13 cellular contexts compared by ENCODE assay signal in the genomic region with DNA sequence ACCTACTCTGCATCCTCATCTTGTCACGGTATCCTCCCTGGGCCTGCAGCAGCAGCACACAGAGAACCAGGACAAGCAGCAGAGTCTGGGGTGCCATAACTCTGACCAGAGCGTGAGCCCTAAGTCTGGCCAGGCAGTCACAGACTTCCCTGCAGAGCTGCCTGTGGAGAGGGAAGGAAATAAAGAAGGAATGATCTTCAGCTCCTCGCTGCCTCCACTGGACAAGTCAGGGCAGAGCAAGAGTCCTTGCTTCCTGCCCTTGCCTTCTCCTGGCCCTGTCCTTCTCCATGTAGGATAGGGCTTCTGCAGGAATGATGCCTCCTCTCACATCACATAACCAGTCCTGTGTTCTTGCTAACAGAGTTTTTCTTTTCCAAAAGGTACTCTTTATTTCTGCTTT. TPM values are rescaled to one million over a fixed set of nuclear protein-coding genes. Genes with fewer than 3 reads are reported as not detected.
DNase-seq lines count a peak whose midpoint lies in the region; ATAC-seq and TF ChIP-seq lines count a peak whose summit lies in the region.
"Had no signal": no experiment of that assay in that cellular context is flagged by ENCODE, and none has a peak within 500 bp of the region (broad histone marks: within the 10 kb centered on the region; RNA-seq: fewer than 3 reads in every experiment).

No MANE protein-coding gene starts in this region.

- H3K9me3 ChIP-seq in MG63 (0 out of 2 replicates have a peak, but pooled peaks cover 3% of the 10 kb centered on the region), BE2C (no peaks in the 10 kb centered on the region; the same call in 1 of the 2 replicates)
- H3K9me3 ChIP-seq in CD8-positive, alpha-beta T cell (ENCODE audit: low read length) = no peaks in the 10 kb centered on the region
- H3K9me3 ChIP-seq: neutrophil had no signal

- CTCF ChIA-PET in CD8-positive, alpha-beta T cell (lab: Charles Lee) = no interaction called here

- no peak overlapping the region for H3K4me3 Mint-ChIP-seq in CD8-positive, alpha-beta T cell
- H3K4me3 Mint-ChIP-seq: stimulated activated naive B cell treated with anti-CD40 and anti-IgM and Interleukin-4, amounts not matched to agents 10 μg/mL and 1 μg/mL and 100 μg/mL, for 72 hours had no signal

- no peak for ATAC-seq in CD8-positive, alpha-beta T cell
- ATAC-seq in GM18517 (IDR thresholded peaks at IDR 0.05; ENCODE audit: unreplicated experiment) = no peak
- ATAC-seq: stimulated activated naive B cell treated with anti-CD40 and anti-IgM and Interleukin-4, amounts not matched to agents 10 μg/mL and 1 μg/mL and 100 μg/mL, for 72 hours had no signal

- no peaks in the 10 kb centered on the region for H3K9me3 Mint-ChIP-seq in CD8-positive, alpha-beta T cell

- TF ChIP-seq CTCF in fibroblast of the aortic adventitia (IDR thresholded peaks at IDR 0.05; ENCODE audit: insufficient read depth, low read length) (peak; percentile 20), retinal pigment epithelial cell (conservative IDR thresholded peaks at IDR 0.05; ENCODE audit: low read depth, low read length) (peak; percentile 5), BE2C (IDR thresholded peaks at IDR 0.05; ENCODE audit: low read depth, low read length) (no peak)
- no peak for TF ChIP-seq CTCF in CD8-positive, alpha-beta T cell (IDR thresholded peaks at IDR 0.05)

- peaks cover 24% of the 10 kb centered on the region for H3K27me3 Mint-ChIP-seq in CD8-positive, alpha-beta T cell (ENCODE audit: low read depth)

- H3K4me1 ChIP-seq in CD8-positive, alpha-beta T cell (ENCODE audit: insufficient read depth, low read length) = no peaks in the 10 kb centered on the region
- H3K4me1 ChIP-seq in BE2C = no peaks in the 10 kb centered on the region

- H3K4me1 Mint-ChIP-seq in CD8-positive, alpha-beta T cell (ENCODE audit: low read depth) = no peaks in the 10 kb centered on the region
- H3K4me1 Mint-ChIP-seq: stimulated activated naive B cell treated with anti-CD40 and anti-IgM and Interleukin-4, amounts not matched to agents 10 μg/mL and 1 μg/mL and 100 μg/mL, for 72 hours had no signal

- no peaks in the 10 kb centered on the region for H3K36me3 Mint-ChIP-seq in CD8-positive, alpha-beta T cell
- H3K36me3 Mint-ChIP-seq: stimulated activated naive B cell treated with anti-CD40 and anti-IgM and Interleukin-4, amounts not matched to agents 10 μg/mL and 1 μg/mL and 100 μg/mL, for 72 hours had no signal

- no peak overlapping the region for H3K27ac Mint-ChIP-seq in CD8-positive, alpha-beta T cell
- H3K27ac Mint-ChIP-seq: stimulated activated naive B cell treated with anti-CD40 and anti-IgM and Interleukin-4, amounts not matched to agents 10 μg/mL and 1 μg/mL and 100 μg/mL, for 72 hours had no signal

- no peaks in the 10 kb centered on the region for H3K36me3 ChIP-seq in MG63
- no peaks in the 10 kb centered on the region for H3K36me3 ChIP-seq in CD8-positive, alpha-beta T cell (ENCODE audit: insufficient read depth, low read length)
- H3K36me3 ChIP-seq in BE2C = no peaks in the 10 kb centered on the region
- H3K36me3 ChIP-seq: neutrophil had no signal

- intact Hi-C loops in CD8-positive, alpha-beta T cell (cut with DNase I, micrococcal nuclease) = no loop called here

- H3K27me3 ChIP-seq in MG63 (peaks cover 6% of the 10 kb centered on the region; the same call in 1 of the 2 replicates), BE2C (no peaks in the 10 kb centered on the region)
- H3K27me3 ChIP-seq in CD8-positive, alpha-beta T cell (ENCODE audit: insufficient read depth, low read length) = no peaks in the 10 kb centered on the region
- H3K27me3 ChIP-seq: neutrophil had no signal

- H3K27ac ChIP-seq in CD8-positive, alpha-beta T cell (ENCODE audit: low read depth, low read length) = no peak overlapping the region
- H3K27ac ChIP-seq: neutrophil had no signal

- POLR2A ChIA-PET in CD8-positive, alpha-beta T cell (lab: Charles Lee) = no interaction called here

- H3K4me3 ChIP-seq in MG63 (no peak overlapping the region), fibroblast of the aortic adventitia (ENCODE audit: low read depth, low read length) (no peak overlapping the region), retinal pigment epithelial cell (ENCODE audit: low read length) (no peak overlapping the region), BE2C (ENCODE audit: low read depth, low read length) (no peak overlapping the region)
- no peak overlapping the region for H3K4me3 ChIP-seq in CD8-positive, alpha-beta T cell (ENCODE audit: low read depth, low read length)

- DNase-seq in DMS53 (lab: John Stamatoyannopoulos, UW) (peak; percentile 51), DMS53 treated with DMSO at 0.1 percent for 48 hours (lab: John Stamatoyannopoulos, UW; ENCODE audit: unreplicated experiment) (no peak), MG63 (peak; percentile 10), fibroblast of the aortic adventitia (ENCODE audit: low read depth) (no peak), retinal pigment epithelial cell (ENCODE audit: low read depth) (no peak), BE2C (no peak)
- DNase-seq in CD8-positive, alpha-beta T cell = no peak
- DNase-seq: GF-D8; kidney; NCI-H1105; stimulated activated naive B cell treated with anti-CD40 and anti-IgM and Interleukin-4, amounts not matched to agents 10 μg/mL and 1 μg/mL and 100 μg/mL, for 72 hours had no signal

RNA-seq across cellular contexts. Expression of gene WFDC11, which starts 15.9 kb away (rescaled TPM):
- total RNA-seq in MG63 (2014; rRNA removed; shearing (Covaris generic); ENCODE audit: low replicate concordance) = not detected in 2 replicates
- total RNA-seq in fibroblast of the aortic adventitia (ENCODE audit: low replicate concordance) = not detected in 2 replicates
- total RNA-seq in CD8-positive, alpha-beta T cell = not detected
- not detected for polyA plus RNA-seq in BE2C (2012; ENCODE audit: insufficient read depth, insufficient read length, low read depth)
- total RNA-seq: kidney had no signal

RNA-seq across cellular contexts. Expression of gene WFDC13, which starts 15.9 kb away (rescaled TPM):
- total RNA-seq in MG63 (2014; rRNA removed; shearing (Covaris generic); ENCODE audit: low replicate concordance) = not detected in 2 replicates
- total RNA-seq in fibroblast of the aortic adventitia (ENCODE audit: low replicate concordance) = not detected in 2 replicates
- not detected for total RNA-seq in CD8-positive, alpha-beta T cell
- polyA plus RNA-seq in BE2C (2012; ENCODE audit: insufficient read depth, insufficient read length, low read depth) = not detected
- total RNA-seq: kidney had no signal

RNA-seq across cellular contexts. Expression of gene WFDC10B, which starts 18.9 kb away (rescaled TPM):
- total RNA-seq in MG63 (2014; rRNA removed; shearing (Covaris generic); ENCODE audit: low replicate concordance) = not detected in 2 replicates
- not detected in 2 replicates for total RNA-seq in fibroblast of the aortic adventitia (ENCODE audit: low replicate concordance)
- not detected for total RNA-seq in CD8-positive, alpha-beta T cell
- polyA plus RNA-seq in BE2C (2012; ENCODE audit: insufficient read depth, insufficient read length, low read depth) = not detected

RNA-seq across cellular contexts. Expression of gene SPINT4, which starts 36.3 kb away (rescaled TPM):
- total RNA-seq in MG63 (2014; rRNA removed; shearing (Covaris generic); ENCODE audit: low replicate concordance) = not detected in 2 replicates
- not detected in 2 replicates for total RNA-seq in fibroblast of the aortic adventitia (ENCODE audit: low replicate concordance)
- total RNA-seq in CD8-positive, alpha-beta T cell = not detected
- polyA plus RNA-seq in BE2C (2012; ENCODE audit: insufficient read depth, insufficient read length, low read depth) = not detected
- total RNA-seq: kidney had no signal

RNA-seq across cellular contexts. Expression of gene WFDC9, which starts 54.8 kb away (rescaled TPM):
- not detected in 2 replicates for total RNA-seq in MG63 (2014; rRNA removed; shearing (Covaris generic); ENCODE audit: low replicate concordance)
- not detected in 2 replicates for total RNA-seq in fibroblast of the aortic adventitia (ENCODE audit: low replicate concordance)
- total RNA-seq in CD8-positive, alpha-beta T cell = not detected
- not detected for polyA plus RNA-seq in BE2C (2012; ENCODE audit: insufficient read depth, insufficient read length, low read depth)
- total RNA-seq: kidney had no signal

Comparison
In these comparisons a context has a peak if more than half of its experiments do, and no peak if none do; other contexts are left out.
1. DNase-seq: peak in DMS53 (single experiment) and MG63 (single experiment); none in DMS53 treated with DMSO at 0.1 percent for 48 hours (single experiment), fibroblast of the aortic adventitia (single experiment), retinal pigment epithelial cell (single experiment), CD8-positive, alpha-beta T cell (0 of 7) and BE2C (single experiment).
2. CTCF ChIP-seq: peak in fibroblast of the aortic adventitia (single experiment) and retinal pigment epithelial cell (single experiment); none in CD8-positive, alpha-beta T cell (single experiment) and BE2C (single experiment).